ENCODE assay signal across 1 cellular context in the genomic region with DNA sequence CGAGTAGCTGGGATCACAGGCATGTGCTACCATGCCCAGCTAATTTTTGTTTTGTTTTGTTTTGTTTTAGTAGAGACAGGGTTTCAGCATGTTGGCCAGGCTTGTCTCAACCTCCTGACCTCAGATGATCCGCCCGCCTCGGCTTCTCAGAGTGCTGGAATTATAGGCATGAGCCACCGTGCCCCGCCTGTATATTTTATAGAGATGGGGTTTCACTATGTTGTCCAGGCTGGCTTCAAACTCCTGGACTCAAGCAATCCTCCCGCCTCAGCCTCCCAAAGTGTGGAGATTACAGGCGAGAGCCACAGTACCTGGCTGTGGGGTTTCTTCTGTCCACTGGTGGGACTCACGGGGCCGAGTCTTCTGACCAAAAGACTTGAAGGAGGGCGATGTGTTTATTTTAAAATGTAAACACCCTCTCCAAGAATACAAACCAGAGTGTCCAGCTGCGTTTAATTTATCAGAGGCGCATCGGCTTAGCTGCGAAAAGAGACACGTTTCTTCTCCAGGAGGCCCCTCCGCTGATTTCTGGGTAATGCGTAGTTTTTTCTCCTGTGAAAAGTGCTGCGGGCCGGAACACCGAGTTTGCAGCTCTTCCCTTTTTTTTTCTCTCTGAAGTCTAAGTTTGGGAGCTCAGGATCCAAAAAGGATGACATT.
A peak's percentile ranks its signal among the peaks of the same experiment; 100 is the strongest.
TF ChIP-seq lines count a peak whose summit lies in the region.

No MANE protein-coding gene starts in this region.

TF ChIP-seq in K562, 482 proteins besides CTCF, POLR2A, EP300 and RAD21:
- TF ChIP-seq SPI1 (IDR thresholded peaks at IDR 0.05; ENCODE audit: borderline replicate concordance, low read depth, low read length) (0 out of 2 replicates have a peak, but pooled peaks have one; percentile 24), IRF1 (CRISPR knock-in tag; IDR thresholded peaks at IDR 0.05; ENCODE audit: borderline replicate concordance) (no peak)
TF ChIP-seq in K562: peak in this region for 1.
